1 cellular context compared by ENCODE assay signal in the genomic region with DNA sequence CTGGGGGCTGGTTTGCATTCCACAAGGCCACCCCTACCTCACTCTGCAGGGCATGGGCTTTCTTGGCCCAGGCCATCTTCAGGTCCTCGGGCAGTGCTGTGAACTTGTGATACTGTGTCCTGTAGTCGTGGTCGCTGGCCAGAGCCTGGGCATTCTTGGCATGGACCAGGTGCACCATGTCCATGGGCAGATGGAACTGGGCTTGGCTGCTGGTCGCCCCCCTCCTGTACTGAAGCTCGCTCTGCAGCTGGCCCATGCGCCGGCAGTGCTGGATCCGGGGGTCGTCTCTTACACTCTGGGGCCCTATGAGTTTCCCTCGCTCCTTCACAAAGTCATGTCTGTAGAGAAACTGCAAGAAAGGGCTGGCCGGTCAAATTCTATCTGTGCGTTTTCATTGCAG.
TF ChIP-seq lines count a peak whose summit lies in the region.

No MANE protein-coding gene starts in this region.

TF ChIP-seq in HepG2, 621 proteins besides CTCF, POLR2A, EP300 and RAD21:
- TF ChIP-seq FOXP1 (IDR thresholded peaks at IDR 0.05) (no peak), FOXP1 (CRISPR knock-in tag; IDR thresholded peaks at IDR 0.05) (no peak), SRY (CRISPR knock-in tag; IDR thresholded peaks at IDR 0.05) (no peak), FOXJ3 (CRISPR knock-in tag; IDR thresholded peaks at IDR 0.05; ENCODE audit: borderline replicate concordance) (no peak)
